Comparison of ENCODE assay signal across 13 cellular contexts in genomic region chr7:22718200-22718711, GRCh38. TPM values are rescaled to one million over a fixed set of nuclear protein-coding genes. Genes with fewer than 3 reads are reported as not detected.
DNase-seq lines count a peak whose midpoint lies in the region; ATAC-seq and TF ChIP-seq lines count a peak whose summit lies in the region.
"Had no signal": no experiment of that assay in that cellular context is flagged by ENCODE, and none has a peak within 500 bp of the region (broad histone marks: within the 10 kb centered on the region; RNA-seq: fewer than 3 reads in every experiment).

No MANE protein-coding gene starts in this region.

- peaks cover 19 to 28% of the 10 kb centered on the region in 2 experiments for H3K4me1 Mint-ChIP-seq in H9
- H3K4me1 Mint-ChIP-seq: central memory CD8-positive, alpha-beta T cell had no signal

- H2AFZ ChIP-seq in GM23248 (no peak overlapping the region), H9 (ENCODE audit: low read length) (no peak overlapping the region)

- H3K4me3 ChIP-seq in GM23248 (peak overlapping the region; percentile 39; the same call in 1 of the 2 replicates), ascending aorta (no peak overlapping the region), skin epidermis (no peak overlapping the region)

- no peak overlapping the region for H3K27ac Mint-ChIP-seq in H9
- H3K27ac Mint-ChIP-seq: activated CD4-positive, alpha-beta memory T cell treated with anti-CD3 and anti-CD28 coated beads, Interleukin-2, amount 10 ng/mL, durations not matched to agents 7 days and 5 days; type B pancreatic cell had no signal

- H3K4me1 ChIP-seq in GM23248 (ENCODE audit: insufficient read depth) (peaks cover 28% of the 10 kb centered on the region), ascending aorta (peaks cover 6 to 24% of the 10 kb centered on the region in 2 donors), H9 (ENCODE audit: insufficient read depth, low read length) (0 out of 2 replicates have a peak, but pooled peaks cover 3% of the 10 kb centered on the region)

- no peak overlapping the region for H3K4me3 Mint-ChIP-seq in H9
- H3K4me3 Mint-ChIP-seq: activated CD4-positive, alpha-beta memory T cell treated with anti-CD3 and anti-CD28 coated beads, Interleukin-2, amount 10 ng/mL, durations not matched to agents 7 days and 5 days; central memory CD8-positive, alpha-beta T cell; type B pancreatic cell had no signal

- no peak overlapping the region for H3K18ac ChIP-seq in H9 (ENCODE audit: insufficient read length, low read depth, low read length)

- H3K9me3 ChIP-seq in GM23248 (ENCODE audit: low read depth) (no peaks in the 10 kb centered on the region), ascending aorta (no peaks in the 10 kb centered on the region), H9 (ENCODE audit: control insufficient read depth, low read depth, low read length) (no peaks in the 10 kb centered on the region)

- WGBS in GM23248 (ENCODE audit: low coverage in 1 of 2, low lambda C conversion rate in 2 of 2, missing lambda C conversion rate in 2 of 2), 2 experiments, result 11 to 13% methylated on average over 6 of the region's 6 CpGs
- no CpG with 5 or more reads among the region's 6 CpGs for whole genome bisulfite sequencing in H9 (ENCODE audit: extremely low coverage, insufficient read length, low lambda C conversion rate)

- H3K27me3 Mint-ChIP-seq in H9 (ENCODE audit: low read depth), result no peaks in the 10 kb centered on the region

- H2BK5ac ChIP-seq in H9 (ENCODE audit: insufficient read length, low read length), result no peak overlapping the region

- H3K36me3 ChIP-seq in GM23248 (ENCODE audit: low read depth), result no peaks in the 10 kb centered on the region
- no peaks in the 10 kb centered on the region for H3K36me3 ChIP-seq in ascending aorta

- no peak overlapping the region for H4K91ac ChIP-seq in H9 (ENCODE audit: insufficient read length, low read depth, low read length)

- no peak overlapping the region for H2BK12ac ChIP-seq in H9 (ENCODE audit: insufficient read length, low read depth, low read length)

- H3K27ac ChIP-seq in GM23248 (peak overlapping the region; percentile 86), ascending aorta (peak overlapping the region; percentile 68 to 82), skin epidermis (peak overlapping the region in 15 of 21 experiments; percentile 9 to 78 (median 40)), H9 (ENCODE audit: insufficient read length, low read depth, low read length) (no peak overlapping the region)

- H3K23me2 ChIP-seq in H9 (ENCODE audit: insufficient read length, low read depth, low read length, poor library complexity, severe bottlenecking), result no peaks in the 10 kb centered on the region

- no peak overlapping the region for H3K23ac ChIP-seq in H9 (ENCODE audit: insufficient read length, low read depth, low read length)

- no peak overlapping the region for H3K14ac ChIP-seq in H9 (ENCODE audit: insufficient read depth, low read length)

- H3K79me1 ChIP-seq in H9 (ENCODE audit: insufficient read depth, low read depth, low read length, poor library complexity, severe bottlenecking), result no peaks in the 10 kb centered on the region

- peak; percentile 41 to 75 for ATAC-seq in left cardiac atrium

- H4K20me1 ChIP-seq in GM23248 (ENCODE audit: insufficient read depth), result no peaks in the 10 kb centered on the region
- no peaks in the 10 kb centered on the region for H4K20me1 ChIP-seq in H9 (ENCODE audit: control insufficient read depth, insufficient read depth, insufficient read length)

- no peak overlapping the region for H2AK5ac ChIP-seq in H9 (ENCODE audit: insufficient read length, low read length)

- DNase-seq in GM23248 (peak; percentile 93), ascending aorta (ENCODE audit: low spot score in 2 of 2) (peak in 1 of 2 donors; percentile 69), left cardiac atrium (no peak), NCI-H345 treated with DMSO at 0.1 percent for 48 hours (lab: John Stamatoyannopoulos, UW; ENCODE audit: unreplicated experiment) (no peak), CD1c-positive myeloid dendritic cell (ENCODE audit: extremely low spot score) (no peak), NCI-H187 treated with DMSO at 0.1 percent for 48 hours (lab: John Stamatoyannopoulos, UW) (no peak), H9 (no peak)
- DNase-seq: activated CD4-positive, alpha-beta memory T cell treated with anti-CD3 and anti-CD28 coated beads, Interleukin-2, amount 10 ng/mL, durations not matched to agents 7 days and 5 days; NCI-H146; RPMI8226 had no signal

- H3K27me3 ChIP-seq in GM23248 (replicated peaks; ENCODE audit: insufficient read depth), result no peaks in the 10 kb centered on the region
- H3K27me3 ChIP-seq in ascending aorta, result no peaks in the 10 kb centered on the region
- no peaks in the 10 kb centered on the region for H3K27me3 ChIP-seq in H9 (ENCODE audit: insufficient read depth, low read length)

- in situ Hi-C loops in GM23248 (cut with MboI), result no loop called here

- H3K9ac ChIP-seq in GM23248 (peak overlapping the region; percentile 67), H9 (ENCODE audit: extremely low read depth, insufficient read length, low read length) (no peak overlapping the region)

- no peaks in the 10 kb centered on the region for H3K9me3 Mint-ChIP-seq in H9
- H3K9me3 Mint-ChIP-seq: activated CD4-positive, alpha-beta memory T cell treated with anti-CD3 and anti-CD28 coated beads, Interleukin-2, amount 10 ng/mL, durations not matched to agents 7 days and 5 days; central memory CD8-positive, alpha-beta T cell; type B pancreatic cell had no signal

- H3K56ac ChIP-seq in H9 (ENCODE audit: insufficient read length, low read depth, low read length), result no peak overlapping the region

- H3K36me3 Mint-ChIP-seq in H9 (ENCODE audit: insufficient read depth in 1 of 3, low read depth in 3 of 3), result no peaks in the 10 kb centered on the region
- H3K36me3 Mint-ChIP-seq: type B pancreatic cell had no signal

- H3K79me2 ChIP-seq in GM23248 (ENCODE audit: insufficient read depth) (no peaks in the 10 kb centered on the region), H9 (ENCODE audit: insufficient read depth, low read length) (no peaks in the 10 kb centered on the region)

- H4K8ac ChIP-seq in H9 (replicated peaks; ENCODE audit: insufficient read length, low read depth, low read length), result no peak overlapping the region

- H3K4me2 ChIP-seq in GM23248 (ENCODE audit: unreplicated experiment) (peak overlapping the region; percentile 72), H9 (ENCODE audit: insufficient read depth, insufficient read length, low read length) (no peak overlapping the region)

- H4K5ac ChIP-seq in H9 (ENCODE audit: insufficient read length, low read depth, low read length), result no peak overlapping the region

- H3K4ac ChIP-seq in H9 (ENCODE audit: low read depth, low read length), result no peak overlapping the region

- TF ChIP-seq CTCF in ascending aorta (IDR thresholded peaks at IDR 0.05) (no peak), H9 (conservative IDR thresholded peaks at IDR 0.05) (no peak)

- H2BK15ac ChIP-seq in H9 (ENCODE audit: low read depth, low read length), result no peak overlapping the region

- no peak overlapping the region for H3T11ph ChIP-seq in H9 (ENCODE audit: low read length)

- no peak overlapping the region for H2BK20ac ChIP-seq in H9 (ENCODE audit: low read depth, low read length, poor library complexity, severe bottlenecking)

- H3K9me2 ChIP-seq in GM23248 (ENCODE audit: insufficient read depth), result no peaks in the 10 kb centered on the region

- H3F3A ChIP-seq in GM23248 (ENCODE audit: insufficient read depth), result peaks cover 35% of the 10 kb centered on the region

- no peak overlapping the region for H2BK120ac ChIP-seq in H9 (ENCODE audit: low read depth, low read length, poor library complexity, severe bottlenecking)

- intact Hi-C loops in ascending aorta (cut with DNase I), result loop anchor here (1.0 kb wide), 1 partner anchor 8 kb away; no protein-coding TSS in a partner anchor
- intact Hi-C loops in left cardiac atrium (cut with DNase I), result no loop called here

RNA-seq across cellular contexts. Expression of gene IL6, which starts 8.7 kb away (rescaled TPM):
- total RNA-seq in GM23248 (2014; rRNA removed; shearing (Covaris generic)), result 15.3 and 18.7 TPM in 2 replicates
- polyA plus RNA-seq in GM23248 (2016; fragmentation: Nextera tagmentation; extraction: Ambion mirVana), result 29.0 and 30.6 TPM in 2 replicates
- total RNA-seq in ascending aorta (37.3 TPM), left cardiac atrium (10 to 100 TPM in 1 of 2 donors, 1 to 10 TPM in 1; 3.3 to 20.1 TPM), H9 (2021) (0.44 and 0.85 TPM in 2 replicates)
